Comparison of ENCODE assay signal across 8 cellular contexts in genomic region chr1:1399870-1400575, GRCh38. TPM values are rescaled to one million over a fixed set of nuclear protein-coding genes. Genes with fewer than 3 reads are reported as not detected.
DNase-seq lines count a peak whose midpoint lies in the region; ATAC-seq lines count a peak whose summit lies in the region.

No MANE protein-coding gene starts in this region.

- no peak for DNase-seq in activated naive CD8-positive, alpha-beta T cell treated with anti-CD3 and anti-CD28 coated beads for 36 hours
- DNase-seq in GM19238 (ENCODE audit: insufficient read length, low spot score): no peak

- no peaks in the 10 kb centered on the region for H3K9me3 ChIP-seq in iPS-18c (ENCODE audit: control insufficient read depth, insufficient read depth, low read length)

- peaks cover 42% of the 10 kb centered on the region for H3K4me1 Mint-ChIP-seq in activated naive CD8-positive, alpha-beta T cell treated with anti-CD3 and anti-CD28 coated beads for 36 hours
- H3K4me1 Mint-ChIP-seq in stimulated activated naive CD8-positive, alpha-beta T cell treated with anti-CD3 and anti-CD28 coated beads, Interleukin-15, Interleukin-2, amounts not matched to agents 100 ng/mL and 50 ng/mL, for 24 hours (ENCODE audit: low read depth): peaks cover 66% of the 10 kb centered on the region

- ATAC-seq in HG03196 (IDR thresholded peaks at IDR 0.05; ENCODE audit: unreplicated experiment): peak; percentile 1
- ATAC-seq in HG03097 (IDR thresholded peaks at IDR 0.05; ENCODE audit: low FRiP score, unreplicated experiment): no peak
- no peak for ATAC-seq in GM21447 (IDR thresholded peaks at IDR 0.05; ENCODE audit: unreplicated experiment)

- no peaks in the 10 kb centered on the region for H3K9me3 Mint-ChIP-seq in activated naive CD8-positive, alpha-beta T cell treated with anti-CD3 and anti-CD28 coated beads for 36 hours
- no peaks in the 10 kb centered on the region for H3K9me3 Mint-ChIP-seq in stimulated activated naive CD8-positive, alpha-beta T cell treated with anti-CD3 and anti-CD28 coated beads, Interleukin-15, Interleukin-2, amounts not matched to agents 100 ng/mL and 50 ng/mL, for 24 hours

- H3K27me3 Mint-ChIP-seq in activated naive CD8-positive, alpha-beta T cell treated with anti-CD3 and anti-CD28 coated beads for 36 hours: no peaks in the 10 kb centered on the region
- H3K27me3 Mint-ChIP-seq in stimulated activated naive CD8-positive, alpha-beta T cell treated with anti-CD3 and anti-CD28 coated beads, Interleukin-15, Interleukin-2, amounts not matched to agents 100 ng/mL and 50 ng/mL, for 24 hours: no peaks in the 10 kb centered on the region

- peaks cover 56% of the 10 kb centered on the region for H3K36me3 Mint-ChIP-seq in activated naive CD8-positive, alpha-beta T cell treated with anti-CD3 and anti-CD28 coated beads for 36 hours
- peaks cover 74% of the 10 kb centered on the region for H3K36me3 Mint-ChIP-seq in stimulated activated naive CD8-positive, alpha-beta T cell treated with anti-CD3 and anti-CD28 coated beads, Interleukin-15, Interleukin-2, amounts not matched to agents 100 ng/mL and 50 ng/mL, for 24 hours (ENCODE audit: low read depth)

- H3K4me3 ChIP-seq in GM08714 (ENCODE audit: low read length): peak overlapping the region; percentile 93
- peak overlapping the region; percentile 91 for H3K4me3 ChIP-seq in iPS-18c (ENCODE audit: insufficient read depth, low read depth, low read length)

- H3K4me3 Mint-ChIP-seq in activated naive CD8-positive, alpha-beta T cell treated with anti-CD3 and anti-CD28 coated beads for 36 hours: peak overlapping the region; percentile 94
- peak overlapping the region; percentile 95 for H3K4me3 Mint-ChIP-seq in stimulated activated naive CD8-positive, alpha-beta T cell treated with anti-CD3 and anti-CD28 coated beads, Interleukin-15, Interleukin-2, amounts not matched to agents 100 ng/mL and 50 ng/mL, for 24 hours

- peak overlapping the region; percentile 90 for H3K27ac Mint-ChIP-seq in activated naive CD8-positive, alpha-beta T cell treated with anti-CD3 and anti-CD28 coated beads for 36 hours
- peak overlapping the region; percentile 89 for H3K27ac Mint-ChIP-seq in stimulated activated naive CD8-positive, alpha-beta T cell treated with anti-CD3 and anti-CD28 coated beads, Interleukin-15, Interleukin-2, amounts not matched to agents 100 ng/mL and 50 ng/mL, for 24 hours

RNA-seq across cellular contexts. Expression of gene CCNL2, which starts 0.9 kb away (rescaled TPM):
- 10 to 100 TPM; 91.6 to 92.2 TPM for total RNA-seq in activated naive CD8-positive, alpha-beta T cell treated with anti-CD3 and anti-CD28 coated beads for 36 hours

RNA-seq across cellular contexts. Expression of gene MRPL20, which starts 7.1 kb away (rescaled TPM):
- 100 to 1,000 TPM; 181 to 182 TPM for total RNA-seq in activated naive CD8-positive, alpha-beta T cell treated with anti-CD3 and anti-CD28 coated beads for 36 hours

RNA-seq across cellular contexts. Expression of gene ANKRD65, which starts 21.1 kb away (rescaled TPM):
- total RNA-seq in activated naive CD8-positive, alpha-beta T cell treated with anti-CD3 and anti-CD28 coated beads for 36 hours: not detected

RNA-seq across cellular contexts. Expression of gene AURKAIP1, which starts 25.0 kb away (rescaled TPM):
- 100 to 1,000 TPM; 143 to 144 TPM for total RNA-seq in activated naive CD8-positive, alpha-beta T cell treated with anti-CD3 and anti-CD28 coated beads for 36 hours

RNA-seq across cellular contexts. Expression of gene VWA1, which starts 35.5 kb away (rescaled TPM):
- under 1 TPM; 0.25 to 0.44 TPM for total RNA-seq in activated naive CD8-positive, alpha-beta T cell treated with anti-CD3 and anti-CD28 coated beads for 36 hours
